In genomic region chr13:109500146-109500773, GRCh38 we compare ENCODE assay signal across 1 cellular context.
TF ChIP-seq lines count a peak whose summit lies in the region.

No MANE protein-coding gene starts in this region.

TF ChIP-seq in A549, 52 proteins besides CTCF, POLR2A, EP300 and RAD21 (continued from another document):
- TF ChIP-seq MAFK (IDR thresholded peaks at IDR 0.05; ENCODE audit: partially characterized antibody) (no peak), ZSCAN20 (CRISPR knock-in tag; IDR thresholded peaks at IDR 0.05) (no peak), HOXB13 (CRISPR knock-in tag; IDR thresholded peaks at IDR 0.05; ENCODE audit: low read depth) (no peak), KDM1A (IDR thresholded peaks at IDR 0.05; ENCODE audit: low read depth) (no peak), RCOR1 (IDR thresholded peaks at IDR 0.05; ENCODE audit: low read depth, low read length) (no peak), FOSB (CRISPR knock-in tag; IDR thresholded peaks at IDR 0.05) (no peak), KDM5A (IDR thresholded peaks at IDR 0.05) (no peak), NPAS2 (CRISPR knock-in tag; IDR thresholded peaks at IDR 0.05; ENCODE audit: borderline replicate concordance) (no peak), NFE2L2 (conservative IDR thresholded peaks at IDR 0.05; ENCODE audit: low read length) (no peak)
TF ChIP-seq in A549: peak in this region for 0.
